1 cellular context compared by ENCODE assay signal in genomic region chr3:15064835-15065549, GRCh38.
TF ChIP-seq lines count a peak whose summit lies in the region.

TSS of gene MRPS25 (minus strand) at chr3:15065315. CDS start at chr3:15065194, 121 bp downstream.

TF ChIP-seq in HepG2, 621 proteins besides CTCF, POLR2A, EP300 and RAD21 (continued from another document and continues in another):
- TF ChIP-seq ZBTB33 (CRISPR knock-in tag; IDR thresholded peaks at IDR 0.05) (peak; percentile 32; the same call in 1 of the 2 replicates), KDM1A (CRISPR knock-in tag; IDR thresholded peaks at IDR 0.05) (no peak), HNF1B (CRISPR knock-in tag; IDR thresholded peaks at IDR 0.05) (peak; percentile 74; the same call in 1 of the 2 replicates), SOX13 (IDR thresholded peaks at IDR 0.05) (no peak), SOX13 (CRISPR knock-in tag; conservative IDR thresholded peaks at IDR 0.05 in 1 of 2, IDR thresholded peaks at IDR 0.05 in 1 of 2) (peak in 1 of 2 experiments; percentile 38; a peak in 2 of 4 replicates), ZNF687 (CRISPR knock-in tag; IDR thresholded peaks at IDR 0.05) (peak; percentile 97), MEF2D (CRISPR knock-in tag; IDR thresholded peaks at IDR 0.05) (peak; percentile 49; the same call in 1 of the 2 replicates), NFIC (IDR thresholded peaks at IDR 0.05; ENCODE audit: low read length) (no peak), HNF1A (IDR thresholded peaks at IDR 0.05; ENCODE audit: low read depth) (no peak), HNF1A (CRISPR knock-in tag; IDR thresholded peaks at IDR 0.05; ENCODE audit: borderline replicate concordance) (peak; percentile 21; the same call in 1 of the 2 replicates), ZNF782 (CRISPR knock-in tag; IDR thresholded peaks at IDR 0.05; ENCODE audit: borderline replicate concordance) (peak; percentile 70; the same call in 1 of the 2 replicates), ZNF816 (CRISPR knock-in tag; IDR thresholded peaks at IDR 0.05; ENCODE audit: borderline replicate concordance) (no peak), ATM (IDR thresholded peaks at IDR 0.05; ENCODE audit: borderline replicate concordance) (no peak), TRIM22 (IDR thresholded peaks at IDR 0.05) (no peak), REST (IDR thresholded peaks at IDR 0.05; ENCODE audit: borderline replicate concordance in 1 of 2, low read depth in 1 of 2, low read length in 2 of 2) (peak in 1 of 2 experiments; percentile 39; a peak in 1 of 4 replicates), ZNF792 (CRISPR knock-in tag; IDR thresholded peaks at IDR 0.05) (peak; percentile 76), ZFX (CRISPR knock-in tag; IDR thresholded peaks at IDR 0.05; ENCODE audit: low read depth) (peak; percentile 93), U2AF2 (IDR thresholded peaks at IDR 0.05; ENCODE audit: low read depth, low read length) (no peak), ZNF501 (CRISPR knock-in tag; IDR thresholded peaks at IDR 0.05) (peak; percentile 89), NFKBIZ (CRISPR knock-in tag; IDR thresholded peaks at IDR 0.05) (no peak), MYNN (CRISPR knock-in tag; IDR thresholded peaks at IDR 0.05; ENCODE audit: low read depth) (peak; percentile 82; the same call in 1 of the 2 replicates), MLX (CRISPR knock-in tag; IDR thresholded peaks at IDR 0.05) (peak; percentile 45; the same call in 1 of the 2 replicates), XRCC5 (optimal IDR thresholded peaks at IDR 0.05; ENCODE audit: low read length) (peak; percentile 55), ZNF605 (CRISPR knock-in tag; IDR thresholded peaks at IDR 0.05) (peak; percentile 64), ATF7-NPFF (CRISPR knock-in tag; IDR thresholded peaks at IDR 0.05; ENCODE audit: low read depth) (peak; percentile 82), ZNF891 (CRISPR knock-in tag; IDR thresholded peaks at IDR 0.05) (peak; percentile 64; the same call in 1 of the 2 replicates), PHB2 (IDR thresholded peaks at IDR 0.05; ENCODE audit: partially characterized antibody) (no peak), CBX5 (CRISPR knock-in tag; IDR thresholded peaks at IDR 0.05; ENCODE audit: borderline replicate concordance) (peak; percentile 87), ZNF550 (CRISPR knock-in tag; IDR thresholded peaks at IDR 0.05; ENCODE audit: borderline replicate concordance) (peak; percentile 72; the same call in 1 of the 2 replicates), MIER2 (CRISPR knock-in tag; IDR thresholded peaks at IDR 0.05) (0 out of 2 replicates have a peak, but pooled peaks have one; percentile 50), ZNF138 (CRISPR knock-in tag; IDR thresholded peaks at IDR 0.05; ENCODE audit: low read depth) (0 out of 2 replicates have a peak, but pooled peaks have one; percentile 80), KDM2A (CRISPR knock-in tag; IDR thresholded peaks at IDR 0.05; ENCODE audit: borderline replicate concordance, low read depth) (peak; percentile 91), ETV6 (CRISPR knock-in tag; conservative IDR thresholded peaks at IDR 0.05) (no peak), ZNF776 (CRISPR knock-in tag; IDR thresholded peaks at IDR 0.05) (peak; percentile 41; the same call in 1 of the 2 replicates), ZFYVE20 (CRISPR knock-in tag; IDR thresholded peaks at IDR 0.05; ENCODE audit: borderline replicate concordance, low read depth) (peak; percentile 93), ZNF572 (CRISPR knock-in tag; IDR thresholded peaks at IDR 0.05) (no peak), MAZ (IDR thresholded peaks at IDR 0.05; ENCODE audit: borderline replicate concordance, low read depth, low read length) (no peak), MAZ (CRISPR knock-in tag; IDR thresholded peaks at IDR 0.05; ENCODE audit: low read depth) (peak; percentile 83), THAP9 (CRISPR knock-in tag; IDR thresholded peaks at IDR 0.05; ENCODE audit: borderline replicate concordance) (peak; percentile 66; the same call in 1 of the 2 replicates), ZNF235 (CRISPR knock-in tag; IDR thresholded peaks at IDR 0.05; ENCODE audit: borderline replicate concordance) (peak; percentile 69; the same call in 1 of the 2 replicates)
